In the genomic region with DNA sequence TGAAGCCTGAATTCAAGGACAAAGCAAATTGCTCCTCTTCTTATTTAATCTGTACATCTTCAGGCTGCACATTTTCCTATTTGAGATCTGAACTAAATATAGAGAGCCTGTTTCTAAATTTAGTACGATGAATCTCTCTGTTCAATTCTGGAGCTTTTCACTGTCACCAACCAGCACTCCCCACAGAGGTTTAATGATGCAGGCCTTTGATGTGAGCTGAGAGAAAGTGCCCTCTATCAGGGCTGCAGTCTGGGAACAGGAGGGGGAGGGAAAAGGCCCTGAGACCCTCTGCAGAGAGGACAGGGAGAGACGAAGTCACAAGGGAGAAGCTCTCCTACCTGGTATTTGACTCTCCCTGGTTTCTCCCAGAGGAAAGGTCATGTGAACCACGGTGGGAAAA, we compare ENCODE assay signal across 18 cellular contexts.
A peak's percentile ranks its signal among the peaks of the same experiment; 100 is the strongest.
DNase-seq lines count a peak whose midpoint lies in the region; ATAC-seq, FAIRE-seq and TF ChIP-seq lines count a peak whose summit lies in the region.
"Had no signal": no experiment of that assay in that cellular context is flagged by ENCODE, and none has a peak within 500 bp of the region (broad histone marks: within the 10 kb centered on the region; RNA-seq: fewer than 3 reads in every experiment).

No MANE protein-coding gene starts in this region.

- H3K9ac ChIP-seq in BLaER1 (no peak overlapping the region), neural progenitor cell (no peak overlapping the region)

- DNase-seq in NCI-H2107 treated with DMSO at 0.1 percent for 48 hours (lab: John Stamatoyannopoulos, UW; ENCODE audit: unreplicated experiment) (peak; percentile 42), NCI-H2107 (lab: John Stamatoyannopoulos, UW) (no peak), chondrocyte (ENCODE audit: low spot score) (peak; percentile 15), neural progenitor cell (ENCODE audit: low spot score) (no peak), omental fat pad (ENCODE audit: low spot score) (no peak), frontal cortex (ENCODE audit: low spot score in 2 of 2) (no peak)
- DNase-seq: Caco-2; CD8-positive, alpha-beta memory T cell; DND-41; GF-D8; GOT3 had no signal

- no peaks in the 10 kb centered on the region for H3F3A ChIP-seq in neural progenitor cell (ENCODE audit: low read depth)

- H3K9me3 ChIP-seq in BLaER1 (no peaks in the 10 kb centered on the region), neural progenitor cell (ENCODE audit: low read depth) (no peaks in the 10 kb centered on the region)
- H3K9me3 ChIP-seq: Caco-2, HAP-1 had no signal

- ATAC-seq in omental fat pad (ENCODE audit: low FRiP score) (no peak), HG03280 (IDR thresholded peaks at IDR 0.05; ENCODE audit: unreplicated experiment) (no peak)
- ATAC-seq: HepG2 had no signal

- H3K4me3 ChIP-seq in BLaER1: no peak overlapping the region
- no peak overlapping the region for H3K4me3 ChIP-seq in neural progenitor cell
- H3K4me3 ChIP-seq: HAP-1 had no signal

- H3K36me3 ChIP-seq in BLaER1 (no peaks in the 10 kb centered on the region), neural progenitor cell (no peaks in the 10 kb centered on the region)
- H3K36me3 ChIP-seq: HAP-1 had no signal

- H3K27ac Mint-ChIP-seq in chondrocyte (ENCODE audit: unreplicated experiment): no peak overlapping the region
- peak overlapping the region; percentile 69 for H3K27ac Mint-ChIP-seq in neural progenitor cell
- H3K27ac Mint-ChIP-seq: CD8-positive, alpha-beta memory T cell had no signal

- TF ChIP-seq CTCF in chondrocyte (IDR thresholded peaks at IDR 0.05): no peak
- TF ChIP-seq CTCF in neural progenitor cell (IDR thresholded peaks at IDR 0.05): no peak
- TF ChIP-seq CTCF in omental fat pad (IDR thresholded peaks at IDR 0.05): no peak

- peaks cover 7% of the 10 kb centered on the region for H3K4me1 ChIP-seq in BLaER1
- peaks cover 22% of the 10 kb centered on the region for H3K4me1 ChIP-seq in neural progenitor cell
- H3K4me1 ChIP-seq: Caco-2, HAP-1 had no signal

- FAIRE-seq in frontal cortex (lab: Jason Lieb, UNC): no peak
- FAIRE-seq: GM19239, HepG2, HTR-8/SVneo had no signal

- H3K79me2 ChIP-seq in neural progenitor cell (ENCODE audit: low read depth): no peaks in the 10 kb centered on the region

- H3K4me1 Mint-ChIP-seq in chondrocyte (ENCODE audit: low read depth) (no peaks in the 10 kb centered on the region), neural progenitor cell (peaks cover 42% of the 10 kb centered on the region)
- H3K4me1 Mint-ChIP-seq: CD8-positive, alpha-beta memory T cell had no signal

- H3K9me3 Mint-ChIP-seq in chondrocyte (ENCODE audit: low read depth): peaks cover 9% of the 10 kb centered on the region
- H3K9me3 Mint-ChIP-seq in neural progenitor cell: peaks cover 13% of the 10 kb centered on the region

- H4K20me1 ChIP-seq in BLaER1: no peaks in the 10 kb centered on the region
- no peaks in the 10 kb centered on the region for H4K20me1 ChIP-seq in neural progenitor cell (ENCODE audit: low read depth)

- peak overlapping the region; percentile 33; the same call in 1 of the 2 replicates for H3K4me2 ChIP-seq in BLaER1
- H3K4me2 ChIP-seq in neural progenitor cell: no peak overlapping the region

- H3K36me3 Mint-ChIP-seq in chondrocyte (ENCODE audit: low read depth) (no peaks in the 10 kb centered on the region), neural progenitor cell (peaks cover 2% of the 10 kb centered on the region)
- H3K36me3 Mint-ChIP-seq: CD8-positive, alpha-beta memory T cell had no signal

- H2AFZ ChIP-seq in neural progenitor cell (replicated peaks): no peak overlapping the region

- H3K27me3 ChIP-seq in BLaER1: no peaks in the 10 kb centered on the region
- H3K27me3 ChIP-seq in neural progenitor cell: no peaks in the 10 kb centered on the region

- H3K4me3 Mint-ChIP-seq in chondrocyte (ENCODE audit: unreplicated experiment) (no peak overlapping the region), neural progenitor cell (peak overlapping the region; percentile 8)
- H3K4me3 Mint-ChIP-seq: CD8-positive, alpha-beta memory T cell had no signal

- H3K27me3 Mint-ChIP-seq in chondrocyte (ENCODE audit: low read depth) (peaks cover 3% of the 10 kb centered on the region), neural progenitor cell (ENCODE audit: insufficient read depth, low read depth) (peaks cover 25% of the 10 kb centered on the region)

- H3K27ac ChIP-seq in BLaER1 (no peak overlapping the region), neural progenitor cell (no peak overlapping the region)
- H3K27ac ChIP-seq: 22Rv1 had no signal

Comparison
In these comparisons a context has a peak if more than half of its experiments do, and no peak if none do; other contexts are left out.
1. DNase-seq: peak in NCI-H2107 treated with DMSO at 0.1 percent for 48 hours (single experiment) and chondrocyte (single experiment); none in NCI-H2107 (single experiment), neural progenitor cell (single experiment), omental fat pad (single experiment) and frontal cortex (0 of 2).